Comparison of ENCODE assay signal across 8 cellular contexts in genomic region chr11:20873054-20873453, GRCh38.
DNase-seq lines count a peak whose midpoint lies in the region; ATAC-seq, FAIRE-seq and TF ChIP-seq lines count a peak whose summit lies in the region.

No MANE protein-coding gene starts in this region.

- H3K9me2 ChIP-seq in Karpas-422 (replicated peaks; ENCODE audit: insufficient read depth, low read length): no peaks in the 10 kb centered on the region

- no peak overlapping the region for H3K9ac ChIP-seq in Karpas-422 (ENCODE audit: low read length)

- H3K4me3 ChIP-seq in Karpas-422 (ENCODE audit: low read length) (no peak overlapping the region), iPS DF 6.9 (ENCODE audit: low read length) (no peak overlapping the region)

- H3K4me2 ChIP-seq in Karpas-422 (ENCODE audit: low read depth, low read length, poor library complexity, severe bottlenecking): no peak overlapping the region

- no peaks in the 10 kb centered on the region for H3K27me3 ChIP-seq in Karpas-422 (ENCODE audit: low read length)
- H3K27me3 ChIP-seq in iPS DF 6.9 (ENCODE audit: control insufficient read depth, insufficient read depth, low read length): no peaks in the 10 kb centered on the region
- no peaks in the 10 kb centered on the region for H3K27me3 ChIP-seq in foreskin keratinocyte

- no peaks in the 10 kb centered on the region for H3K79me2 ChIP-seq in Karpas-422 (ENCODE audit: low read length)

- no peaks in the 10 kb centered on the region for H4K20me1 ChIP-seq in Karpas-422 (ENCODE audit: insufficient read depth, low read depth, low read length)

- H3K36me3 ChIP-seq in Karpas-422 (ENCODE audit: insufficient read depth, low read length): no peaks in the 10 kb centered on the region
- no peaks in the 10 kb centered on the region for H3K36me3 ChIP-seq in iPS DF 6.9 (ENCODE audit: control insufficient read depth, insufficient read depth, low read length)

- intact Hi-C loops in posterior vena cava (cut with DNase I): no loop called here

- H3K4me1 ChIP-seq in Karpas-422 (ENCODE audit: low read length): no peaks in the 10 kb centered on the region
- H3K4me1 ChIP-seq in iPS DF 6.9 (ENCODE audit: control insufficient read depth, insufficient read depth, low read length): no peaks in the 10 kb centered on the region; the same call in 1 of the 2 replicates
- H3K4me1 ChIP-seq in foreskin keratinocyte: no peaks in the 10 kb centered on the region

- TF ChIP-seq POLR2A in GM12892 (IDR thresholded peaks at IDR 0.05; ENCODE audit: low read depth, low read length): no peak

- ATAC-seq in HG02938 (IDR thresholded peaks at IDR 0.05; ENCODE audit: unreplicated experiment) (no peak), foreskin keratinocyte (no peak)

- H3K27ac ChIP-seq in Karpas-422 (ENCODE audit: low read length): no peak overlapping the region
- H3K27ac ChIP-seq in iPS DF 6.9 (ENCODE audit: low read length): no peak overlapping the region
- no peak overlapping the region for H3K27ac ChIP-seq in foreskin keratinocyte

- no peak for TF ChIP-seq CTCF in foreskin keratinocyte (conservative IDR thresholded peaks at IDR 0.05)

- no peak for FAIRE-seq in GM12892 (lab: Jason Lieb, UNC)

- H2AFZ ChIP-seq in Karpas-422 (ENCODE audit: low read length): no peak overlapping the region

- peak; percentile 17 for DNase-seq in DMS 273 treated with DMSO at 0.1 percent for 48 hours (lab: John Stamatoyannopoulos, UW)
- peak; percentile 78 for DNase-seq in Karpas-422
- peak; percentile 70 for DNase-seq in NCI-H774 (lab: John Stamatoyannopoulos, UW)
- DNase-seq in iPS DF 6.9 (ENCODE audit: low read depth, low spot score): peak; percentile 73
- no peak for DNase-seq in GM12892 (ENCODE audit: insufficient read length)
- DNase-seq in posterior vena cava (ENCODE audit: low spot score): no peak
- no peak for DNase-seq in foreskin keratinocyte

- H3K9me3 ChIP-seq in Karpas-422 (ENCODE audit: low read length) (no peaks in the 10 kb centered on the region), iPS DF 6.9 (ENCODE audit: control insufficient read depth, insufficient read depth, low read length) (no peaks in the 10 kb centered on the region)

- WGBS in iPS DF 6.9 (ENCODE audit: insufficient coverage, insufficient read length): no CpG with 5 or more reads among the region's 3 CpGs

Comparison
In these comparisons a context has a peak if more than half of its experiments do, and no peak if none do; other contexts are left out.
1. DNase-seq: peak in DMS 273 treated with DMSO at 0.1 percent for 48 hours (single experiment), Karpas-422 (single experiment), NCI-H774 (single experiment) and iPS DF 6.9 (single experiment); none in GM12892 (single experiment), posterior vena cava (single experiment) and foreskin keratinocyte (0 of 2).